22 cellular contexts compared by ENCODE assay signal in the genomic region with DNA sequence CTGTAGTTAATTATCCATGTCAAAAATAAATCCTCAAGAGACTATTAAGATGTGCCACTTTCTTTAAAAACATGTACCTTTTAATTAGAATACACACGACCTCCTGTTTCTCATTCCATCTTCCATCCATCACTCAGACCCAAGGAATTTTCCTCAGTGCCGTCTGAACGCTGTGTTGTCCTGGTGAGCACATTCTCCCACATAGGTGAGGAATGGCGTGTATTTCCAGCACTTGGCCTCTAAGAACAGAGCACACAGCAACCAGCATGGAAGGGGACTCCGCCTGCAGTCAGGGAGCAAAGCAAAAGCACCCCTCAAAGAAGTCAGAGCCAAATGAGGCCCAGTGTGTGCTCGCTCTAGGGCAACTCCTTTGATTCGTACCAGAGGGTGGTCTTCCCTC. TPM values are rescaled to one million over a fixed set of nuclear protein-coding genes. Genes with fewer than 3 reads are reported as not detected.
A peak's percentile ranks its signal among the peaks of the same experiment; 100 is the strongest.
DNase-seq lines count a peak whose midpoint lies in the region; FAIRE-seq and TF ChIP-seq lines count a peak whose summit lies in the region.
"Had no signal": no experiment of that assay in that cellular context is flagged by ENCODE, and none has a peak within 500 bp of the region (broad histone marks: within the 10 kb centered on the region; RNA-seq: fewer than 3 reads in every experiment).

No MANE protein-coding gene starts in this region.

- H3K79me2 ChIP-seq in Loucy (ENCODE audit: insufficient read depth, low read length): no peaks in the 10 kb centered on the region
- H3K79me2 ChIP-seq in H1 (ENCODE audit: control insufficient read depth in 1 of 2, insufficient read depth in 2 of 2, low read length in 2 of 2): no peaks in the 10 kb centered on the region

- no peak overlapping the region for H3K4me3 Mint-ChIP-seq in immature natural killer cell
- H3K4me3 Mint-ChIP-seq: CD4-positive, alpha-beta memory T cell; HFFc6 had no signal

- H3K18ac ChIP-seq in H1 (ENCODE audit: extremely low read depth, low read length): no peak overlapping the region
- H3K18ac ChIP-seq in neuronal stem cell (ENCODE audit: low read length): no peak overlapping the region

- H3K79me1 ChIP-seq in H1 (ENCODE audit: low read depth, low read length): no peaks in the 10 kb centered on the region
- no peaks in the 10 kb centered on the region for H3K79me1 ChIP-seq in neuronal stem cell (ENCODE audit: low read depth, low read length)

- H4K8ac ChIP-seq in H1 (ENCODE audit: extremely low read depth, insufficient read depth, low read length) (no peak overlapping the region), neuronal stem cell (ENCODE audit: low read depth, low read length) (no peak overlapping the region)

- H3K9me3 Mint-ChIP-seq in immature natural killer cell: peaks cover 0 to 2% (median 0%) of the 10 kb centered on the region in 6 donors

- H2AFZ ChIP-seq in Loucy (ENCODE audit: low read length): peak overlapping the region; percentile 36; the same call in 1 of the 2 replicates
- peak overlapping the region; percentile 66 for H2AFZ ChIP-seq in H1 (ENCODE audit: low read length)
- peak overlapping the region; percentile 13 for H2AFZ ChIP-seq in neuronal stem cell (ENCODE audit: low read length)
- H2AFZ ChIP-seq: GM23248 had no signal

- no peak overlapping the region for H2BK12ac ChIP-seq in H1 (ENCODE audit: low read depth, low read length)
- no peak overlapping the region for H2BK12ac ChIP-seq in neuronal stem cell (ENCODE audit: low read length)

- H2BK5ac ChIP-seq in H1 (ENCODE audit: low read depth, low read length) (no peak overlapping the region), neuronal stem cell (ENCODE audit: low read length) (no peak overlapping the region)

- no peak overlapping the region for H4K5ac ChIP-seq in H1 (ENCODE audit: insufficient read length, low read depth, low read length)

- no peaks in the 10 kb centered on the region for H3K36me3 Mint-ChIP-seq in immature natural killer cell
- H3K36me3 Mint-ChIP-seq: CD4-positive, alpha-beta memory T cell had no signal

- POLR2A ChIA-PET in H1 (lab: Charles Lee; ENCODE audit: partially characterized antibody): no interaction called here

- TF ChIP-seq CTCF in Loucy (conservative IDR thresholded peaks at IDR 0.05; ENCODE audit: low read length) (no peak), H1 (IDR thresholded peaks at IDR 0.05; ENCODE audit: control extremely low read depth in 1 of 3, insufficient read depth in 1 of 3, low read depth in 1 of 3, low read length in 3 of 3) (no peak)

- no peaks in the 10 kb centered on the region for H3K4me1 Mint-ChIP-seq in immature natural killer cell
- H3K4me1 Mint-ChIP-seq: CD4-positive, alpha-beta memory T cell had no signal

- no peak for DNase-seq in H1 (ENCODE audit: low read depth in 1 of 2, low spot score in 2 of 2)
- no peak for DNase-seq in neuronal stem cell (ENCODE audit: low spot score)
- no peak for DNase-seq in effector CD8-positive, alpha-beta T cell (lab: John Stamatoyannopoulos, UW)
- DNase-seq in GF-D8 (lab: John Stamatoyannopoulos, UW): no peak
- DNase-seq in immature natural killer cell: no peak
- DNase-seq: C1 segment of cervical spinal cord; Calu3; CD4-positive, alpha-beta memory T cell; COR-L47; DMS53; DMS79 treated with DMSO at 0.1 percent for 48 hours; GM23248; HFFc6 had no signal

- 81% methylated on average over 7 of the region's 7 CpGs; no CpG with 5 or more reads in 1 of the 2 experiments for WGBS in H1 (ENCODE audit: extremely low coverage in 1 of 2, insufficient coverage in 1 of 2, insufficient read length in 1 of 2, insufficient replicate concordance in 2 of 2, low coverage in 1 of 2, low lambda C conversion rate in 2 of 2, missing lambda C conversion rate in 1 of 2), 2 experiments
- no CpG with 5 or more reads among the region's 7 CpGs for WGBS in neuronal stem cell (ENCODE audit: extremely low coverage in 2 of 2, insufficient read length in 2 of 2, insufficient replicate concordance in 1 of 2), 2 donors

- H3K23me2 ChIP-seq in H1 (ENCODE audit: low read depth, low read length): no peaks in the 10 kb centered on the region

- no peaks in the 10 kb centered on the region for H4K20me1 ChIP-seq in Loucy (ENCODE audit: insufficient read depth, low read length, poor library complexity, severe bottlenecking)
- H4K20me1 ChIP-seq in H1 (replicated peaks in 1 of 2; ENCODE audit: control insufficient read depth in 1 of 2, insufficient read depth in 2 of 2, low read length in 2 of 2): no peaks in the 10 kb centered on the region

- H3K4me1 ChIP-seq in Loucy (ENCODE audit: insufficient read depth, low read length, poor library complexity, severe bottlenecking) (no peaks in the 10 kb centered on the region), H1 (replicated peaks in 1 of 4; ENCODE audit: control insufficient read depth in 3 of 4, insufficient read depth in 4 of 4, low read length in 3 of 4) (no peaks in the 10 kb centered on the region), neuronal stem cell (ENCODE audit: control insufficient read depth in 2 of 2, insufficient read depth in 1 of 2, low read depth in 1 of 2, low read length in 2 of 2) (no peaks in the 10 kb centered on the region)
- H3K4me1 ChIP-seq: HAP-1 had no signal

- H3K27me3 ChIP-seq in Loucy (ENCODE audit: insufficient read depth, low read length, poor library complexity, severe bottlenecking): no peaks in the 10 kb centered on the region
- H3K27me3 ChIP-seq in H1 (replicated peaks in 1 of 4; ENCODE audit: control insufficient read depth in 3 of 4, extremely low read depth in 1 of 4, insufficient read depth in 3 of 4, low read length in 3 of 4): no peaks in the 10 kb centered on the region
- H3K27me3 ChIP-seq in neuronal stem cell (ENCODE audit: control insufficient read depth in 3 of 3, insufficient read depth in 3 of 3, low read depth in 1 of 3, low read length in 3 of 3): peaks cover 0 to 14% (median 0%) of the 10 kb centered on the region in 3 experiments

- no peak overlapping the region for H2BK120ac ChIP-seq in H1 (replicated peaks; ENCODE audit: low read depth, low read length)
- no peak overlapping the region for H2BK120ac ChIP-seq in neuronal stem cell (ENCODE audit: low read depth, low read length)

- H3K36me3 ChIP-seq in Loucy (ENCODE audit: insufficient read depth, low read length) (no peaks in the 10 kb centered on the region), H1 (ENCODE audit: control insufficient read depth in 2 of 4, insufficient read depth in 4 of 4, low read length in 3 of 4) (no peaks in the 10 kb centered on the region), neuronal stem cell (replicated peaks in 1 of 2; ENCODE audit: control insufficient read depth in 2 of 2, insufficient read depth in 2 of 2, low read length in 2 of 2) (no peaks in the 10 kb centered on the region)
- H3K36me3 ChIP-seq: HAP-1 had no signal

- no peaks in the 10 kb centered on the region for H3F3A ChIP-seq in Loucy (ENCODE audit: low read depth)

- H4K91ac ChIP-seq in H1 (replicated peaks; ENCODE audit: insufficient read length, low read length): no peak overlapping the region
- no peak overlapping the region for H4K91ac ChIP-seq in neuronal stem cell (ENCODE audit: low read depth, low read length, poor library complexity)

- H3K4me3 ChIP-seq in Loucy (ENCODE audit: low read length, poor library complexity, severe bottlenecking) (no peak overlapping the region), H1 (ENCODE audit: extremely low read depth in 1 of 4, insufficient read depth in 2 of 4, low read depth in 3 of 4, low read length in 4 of 4) (no peak overlapping the region), neuronal stem cell (ENCODE audit: low read length in 2 of 2) (no peak overlapping the region)
- H3K4me3 ChIP-seq: GM23248, HAP-1 had no signal

- peaks cover 0 to 8% (median 6%) of the 10 kb centered on the region in 3 donors for H3K27me3 Mint-ChIP-seq in immature natural killer cell (ENCODE audit: low read depth in 3 of 3)

- no peak overlapping the region for H3K4ac ChIP-seq in H1 (replicated peaks; ENCODE audit: insufficient read length, low read depth, low read length)
- H3K4ac ChIP-seq in neuronal stem cell (ENCODE audit: low read length): no peak overlapping the region

- H3K27ac ChIP-seq in H1 (ENCODE audit: low read depth, low read length) (no peak overlapping the region), neuronal stem cell (replicated peaks; ENCODE audit: low read length) (no peak overlapping the region)
- H3K27ac ChIP-seq: GM23248 had no signal

- H2BK20ac ChIP-seq in H1 (ENCODE audit: low read length): no peak overlapping the region

- H3K56ac ChIP-seq in H1 (replicated peaks; ENCODE audit: insufficient read length, low read depth, low read length): no peak overlapping the region

- no peak overlapping the region for H3K27ac Mint-ChIP-seq in immature natural killer cell
- H3K27ac Mint-ChIP-seq: CD4-positive, alpha-beta memory T cell; HFFc6 had no signal

- FAIRE-seq in H1 (lab: Jason Lieb, UNC): no peak
- FAIRE-seq: GM12892, H54 had no signal

- no peak overlapping the region for H3K23ac ChIP-seq in H1 (ENCODE audit: insufficient read length)
- H3K23ac ChIP-seq in neuronal stem cell (ENCODE audit: low read depth, low read length, poor library complexity): no peak overlapping the region

- no peak for TF ChIP-seq RAD21 in H1 (IDR thresholded peaks at IDR 0.05 in 1 of 2, conservative IDR thresholded peaks at IDR 0.05 in 1 of 2; ENCODE audit: low read depth in 2 of 2, low read length in 2 of 2)

- H3K14ac ChIP-seq in H1 (ENCODE audit: insufficient read length) (no peak overlapping the region), neuronal stem cell (ENCODE audit: low read length) (no peak overlapping the region)

- no peak for TF ChIP-seq EP300 in H1 (IDR thresholded peaks at IDR 0.05; ENCODE audit: borderline replicate concordance in 1 of 2, low read depth in 2 of 2, low read length in 2 of 2)

- no peak overlapping the region for H2BK15ac ChIP-seq in H1 (ENCODE audit: low read length)
- no peak overlapping the region for H2BK15ac ChIP-seq in neuronal stem cell (ENCODE audit: low read length)

- H3K9ac ChIP-seq in Loucy (ENCODE audit: low read depth, low read length, poor library complexity, severe bottlenecking): no peak overlapping the region
- H3K9ac ChIP-seq in H1 (replicated peaks in 1 of 4; ENCODE audit: extremely low read depth in 1 of 4, low read depth in 3 of 4, low read length in 3 of 4): no peak overlapping the region
- no peak overlapping the region for H3K9ac ChIP-seq in neuronal stem cell (ENCODE audit: low read depth, low read length, poor library complexity)
- H3K9ac ChIP-seq: GM23248 had no signal

- H3K4me2 ChIP-seq in Loucy (ENCODE audit: low read depth, low read length, poor library complexity, severe bottlenecking) (no peak overlapping the region), H1 (ENCODE audit: insufficient read depth in 1 of 2, low read depth in 2 of 2, low read length in 2 of 2) (no peak overlapping the region), neuronal stem cell (ENCODE audit: insufficient read depth, low read length, poor library complexity, severe bottlenecking) (no peak overlapping the region)

- no peak for TF ChIP-seq POLR2A in H1 (IDR thresholded peaks at IDR 0.05; ENCODE audit: control extremely low read depth in 1 of 2, low read depth in 2 of 2, low read length in 2 of 2)

- H3K9me3 ChIP-seq in Loucy (ENCODE audit: insufficient read depth, low read depth, low read length): no peaks in the 10 kb centered on the region
- H3K9me3 ChIP-seq in H1 (ENCODE audit: insufficient read depth in 2 of 2, low read depth in 1 of 2, low read length in 1 of 2): no peaks in the 10 kb centered on the region
- no peaks in the 10 kb centered on the region for H3K9me3 ChIP-seq in neuronal stem cell (replicated peaks in 1 of 2; ENCODE audit: control insufficient read depth in 2 of 2, insufficient read depth in 1 of 2, low read depth in 1 of 2, low read length in 2 of 2)
- H3K9me3 ChIP-seq: HAP-1 had no signal

- no peaks in the 10 kb centered on the region for H3K9me2 ChIP-seq in Loucy (replicated peaks; ENCODE audit: low read depth, low read length)

- no peak overlapping the region for H2AK5ac ChIP-seq in H1 (ENCODE audit: low read depth, low read length)
- H2AK5ac ChIP-seq in neuronal stem cell (ENCODE audit: low read depth, low read length): no peak overlapping the region

- CTCF ChIA-PET in H1 (lab: Charles Lee; ENCODE audit: partially characterized antibody): no interaction called here

RNA-seq across cellular contexts. Expression of a gene that starts 45.9 kb away (rescaled TPM):
- total RNA-seq in H1 (2021; fragmentation: NEBNext Ultra II Directional; extraction: Animal tissue kit (Norgen Biotek cat#: 25700)): 0.24 and 0.25 TPM in 2 replicates
- polyA plus RNA-seq in H1 (2011; rRNA removed) (0.18 and 0.52 TPM in 2 replicates), immature natural killer cell (under 1 TPM in 1 of 3 donors, not detected in 2; 0.26 TPM)
- 0.19 TPM for polyA plus RNA-seq in H1 (2011; cell fraction: cytosol; rRNA removed)
- 0.84 TPM for polyA plus RNA-seq in H1 (2011; cell fraction: nucleus; rRNA removed)
- 0.21 to 0.54 TPM (median 0.33 TPM) in 4 replicates for polyA plus RNA-seq in H1 (2012, experiment 1 of 2)
- polyA plus RNA-seq in H1 (2012, experiment 2 of 2): 0.33 TPM
- 0.16 TPM for polyA plus RNA-seq in H1 (2013, experiment 1 of 2)
- polyA plus RNA-seq in H1 (2013, experiment 2 of 2): 0.11 TPM
- polyA minus RNA-seq in H1 (2011; rRNA and poly(A)+ RNA removed): 0.17 and 0.19 TPM in 2 replicates
- polyA minus RNA-seq in H1 (2011; cell fraction: cytosol; rRNA and poly(A)+ RNA removed): not detected
- polyA minus RNA-seq in H1 (2011; cell fraction: nucleus; rRNA and poly(A)+ RNA removed): not detected
- polyA plus RNA-seq in neuronal stem cell (2013, experiment 1 of 2): not detected
- not detected for polyA plus RNA-seq in neuronal stem cell (2013, experiment 2 of 2)
- total RNA-seq: A172; A673; Calu3; CD4-positive, alpha-beta memory T cell; Daoy; G401; GM23248; HFFc6 had no signal
- polyA plus RNA-seq: BJ; CD4-positive, alpha-beta memory T cell; GM23248 had no signal

Comparison
In these comparisons a context has a peak if more than half of its experiments do, and no peak if none do; other contexts are left out.
1. H2AFZ ChIP-seq: peak in every context shown above with its lines; median percentile 66 in H1; 36 in Loucy; 13 in neuronal stem cell.